Comparison of ENCODE assay signal across 2 cellular contexts in genomic region chr15:79887054-79887453, GRCh38.
TF ChIP-seq lines count a peak whose summit lies in the region.

No MANE protein-coding gene starts in this region.

TF ChIP-seq in IMR-90, 13 proteins besides CTCF, POLR2A, EP300 and RAD21:
- TF ChIP-seq MAFK (IDR thresholded peaks at IDR 0.05; ENCODE audit: low read depth, low read length): no peak
- TF ChIP-seq SMC3 (IDR thresholded peaks at IDR 0.05; ENCODE audit: low read depth, low read length): no peak
- no peak for TF ChIP-seq RCOR1 (IDR thresholded peaks at IDR 0.05; ENCODE audit: insufficient replicate concordance, low read length)
- no peak for TF ChIP-seq CHD1 (IDR thresholded peaks at IDR 0.05; ENCODE audit: low read depth, low read length)
- TF ChIP-seq USF2 (IDR thresholded peaks at IDR 0.05; ENCODE audit: low read depth, low read length): no peak
- TF ChIP-seq RFX5 (IDR thresholded peaks at IDR 0.05; ENCODE audit: low read depth, low read length): no peak
- TF ChIP-seq BHLHE40 (IDR thresholded peaks at IDR 0.05; ENCODE audit: low read depth, low read length): no peak
- no peak for TF ChIP-seq FOS (IDR thresholded peaks at IDR 0.05; ENCODE audit: low read depth, low read length)

TF ChIP-seq in HepG2, 621 proteins besides CTCF, POLR2A, EP300 and RAD21 (continues in another document):
- no peak for TF ChIP-seq ZBTB2 (CRISPR knock-in tag; IDR thresholded peaks at IDR 0.05; ENCODE audit: low read depth)
- TF ChIP-seq SOX5 (CRISPR knock-in tag; IDR thresholded peaks at IDR 0.05; ENCODE audit: borderline replicate concordance): 0 out of 2 replicates have a peak, but pooled peaks have one; percentile 16
- TF ChIP-seq GZF1 (CRISPR knock-in tag; IDR thresholded peaks at IDR 0.05): no peak
- no peak for TF ChIP-seq FLYWCH1 (CRISPR knock-in tag; IDR thresholded peaks at IDR 0.05)
- peak; percentile 57; the same call in 1 of the 2 replicates for TF ChIP-seq PITX1 (CRISPR knock-in tag; IDR thresholded peaks at IDR 0.05)
- TF ChIP-seq BCL6 (CRISPR knock-in tag; IDR thresholded peaks at IDR 0.05): peak; percentile 34; the same call in 1 of the 2 replicates
- TF ChIP-seq TAF15 (IDR thresholded peaks at IDR 0.05; ENCODE audit: low read depth, low read length, poor library complexity, severe bottlenecking): no peak
- TF ChIP-seq SRSF4 (IDR thresholded peaks at IDR 0.05; ENCODE audit: low read depth, low read length, poor library complexity, severe bottlenecking): no peak
- TF ChIP-seq ZNF670 (CRISPR knock-in tag; IDR thresholded peaks at IDR 0.05; ENCODE audit: borderline replicate concordance): no peak
- TF ChIP-seq, protein P1, sequence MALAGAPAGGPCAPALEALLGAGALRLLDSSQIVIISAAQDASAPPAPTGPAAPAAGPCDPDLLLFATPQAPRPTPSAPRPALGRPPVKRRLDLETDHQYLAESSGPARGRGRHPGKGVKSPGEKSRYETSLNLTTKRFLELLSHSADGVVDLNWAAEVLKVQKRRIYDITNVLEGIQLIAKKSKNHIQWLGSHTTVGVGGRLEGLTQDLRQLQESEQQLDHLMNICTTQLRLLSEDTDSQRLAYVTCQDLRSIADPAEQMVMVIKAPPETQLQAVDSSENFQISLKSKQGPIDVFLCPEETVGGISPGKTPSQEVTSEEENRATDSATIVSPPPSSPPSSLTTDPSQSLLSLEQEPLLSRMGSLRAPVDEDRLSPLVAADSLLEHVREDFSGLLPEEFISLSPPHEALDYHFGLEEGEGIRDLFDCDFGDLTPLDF (CRISPR knock-in tag; IDR thresholded peaks at IDR 0.05): no peak
- TF ChIP-seq FOXP4 (CRISPR knock-in tag; IDR thresholded peaks at IDR 0.05): 0 out of 2 replicates have a peak, but pooled peaks have one; percentile 18
- no peak for TF ChIP-seq ZNF782 (CRISPR knock-in tag; IDR thresholded peaks at IDR 0.05; ENCODE audit: borderline replicate concordance)
- TF ChIP-seq HMG20A (CRISPR knock-in tag; IDR thresholded peaks at IDR 0.05; ENCODE audit: borderline replicate concordance): 0 out of 2 replicates have a peak, but pooled peaks have one; percentile 15
- TF ChIP-seq SCMH1 (CRISPR knock-in tag; IDR thresholded peaks at IDR 0.05; ENCODE audit: borderline replicate concordance): no peak
- TF ChIP-seq, protein P2, sequence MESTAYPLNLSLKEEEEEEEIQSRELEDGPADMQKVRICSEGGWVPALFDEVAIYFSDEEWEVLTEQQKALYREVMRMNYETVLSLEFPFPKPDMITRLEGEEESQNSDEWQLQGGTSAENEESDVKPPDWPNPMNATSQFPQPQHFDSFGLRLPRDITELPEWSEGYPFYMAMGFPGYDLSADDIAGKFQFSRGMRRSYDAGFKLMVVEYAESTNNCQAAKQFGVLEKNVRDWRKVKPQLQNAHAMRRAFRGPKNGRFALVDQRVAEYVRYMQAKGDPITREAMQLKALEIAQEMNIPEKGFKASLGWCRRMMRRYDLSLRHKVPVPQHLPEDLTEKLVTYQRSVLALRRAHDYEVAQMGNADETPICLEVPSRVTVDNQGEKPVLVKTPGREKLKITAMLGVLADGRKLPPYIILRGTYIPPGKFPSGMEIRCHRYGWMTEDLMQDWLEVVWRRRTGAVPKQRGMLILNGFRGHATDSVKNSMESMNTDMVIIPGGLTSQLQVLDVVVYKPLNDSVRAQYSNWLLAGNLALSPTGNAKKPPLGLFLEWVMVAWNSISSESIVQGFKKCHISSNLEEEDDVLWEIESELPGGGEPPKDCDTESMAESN (CRISPR knock-in tag; conservative IDR thresholded peaks at IDR 0.05): no peak
- TF ChIP-seq, protein P3, sequence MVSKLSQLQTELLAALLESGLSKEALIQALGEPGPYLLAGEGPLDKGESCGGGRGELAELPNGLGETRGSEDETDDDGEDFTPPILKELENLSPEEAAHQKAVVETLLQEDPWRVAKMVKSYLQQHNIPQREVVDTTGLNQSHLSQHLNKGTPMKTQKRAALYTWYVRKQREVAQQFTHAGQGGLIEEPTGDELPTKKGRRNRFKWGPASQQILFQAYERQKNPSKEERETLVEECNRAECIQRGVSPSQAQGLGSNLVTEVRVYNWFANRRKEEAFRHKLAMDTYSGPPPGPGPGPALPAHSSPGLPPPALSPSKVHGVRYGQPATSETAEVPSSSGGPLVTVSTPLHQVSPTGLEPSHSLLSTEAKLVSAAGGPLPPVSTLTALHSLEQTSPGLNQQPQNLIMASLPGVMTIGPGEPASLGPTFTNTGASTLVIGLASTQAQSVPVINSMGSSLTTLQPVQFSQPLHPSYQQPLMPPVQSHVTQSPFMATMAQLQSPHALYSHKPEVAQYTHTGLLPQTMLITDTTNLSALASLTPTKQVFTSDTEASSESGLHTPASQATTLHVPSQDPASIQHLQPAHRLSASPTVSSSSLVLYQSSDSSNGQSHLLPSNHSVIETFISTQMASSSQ (IDR thresholded peaks at IDR 0.05; ENCODE audit: low read depth): peak; percentile 47; the same call in 1 of the 2 replicates
- TF ChIP-seq, protein P3 (CRISPR knock-in tag; IDR thresholded peaks at IDR 0.05; ENCODE audit: borderline replicate concordance): no peak
- TF ChIP-seq CAMTA2 (CRISPR knock-in tag; IDR thresholded peaks at IDR 0.05; ENCODE audit: borderline replicate concordance): no peak
- peak; percentile 14; the same call in 1 of the 2 replicates for TF ChIP-seq ZGPAT (CRISPR knock-in tag; IDR thresholded peaks at IDR 0.05)
- TF ChIP-seq HIVEP1 (CRISPR knock-in tag; IDR thresholded peaks at IDR 0.05): no peak
- TF ChIP-seq MED13 (CRISPR knock-in tag; IDR thresholded peaks at IDR 0.05): no peak
- no peak for TF ChIP-seq ZNF576 (CRISPR knock-in tag; IDR thresholded peaks at IDR 0.05)
- TF ChIP-seq PCBP1 (IDR thresholded peaks at IDR 0.05; ENCODE audit: borderline replicate concordance, low read depth, low read length): no peak
- no peak for TF ChIP-seq ZNF556 (CRISPR knock-in tag; IDR thresholded peaks at IDR 0.05; ENCODE audit: borderline replicate concordance)
- TF ChIP-seq RXRB (CRISPR knock-in tag; IDR thresholded peaks at IDR 0.05; ENCODE audit: borderline replicate concordance): 0 out of 2 replicates have a peak, but pooled peaks have one; percentile 8
- no peak for TF ChIP-seq ZNF207 (IDR thresholded peaks at IDR 0.05; ENCODE audit: borderline replicate concordance)
- TF ChIP-seq CREM (IDR thresholded peaks at IDR 0.05): peak; percentile 31; the same call in 1 of the 2 replicates
- TF ChIP-seq CREM (CRISPR knock-in tag; IDR thresholded peaks at IDR 0.05): no peak
- TF ChIP-seq HOXA3 (CRISPR knock-in tag; IDR thresholded peaks at IDR 0.05): no peak
- TF ChIP-seq ZNF619 (CRISPR knock-in tag; IDR thresholded peaks at IDR 0.05): no peak
- peak; percentile 48 for TF ChIP-seq PAXIP1 (CRISPR knock-in tag; conservative IDR thresholded peaks at IDR 0.05)
- TF ChIP-seq SAP130 (CRISPR knock-in tag; IDR thresholded peaks at IDR 0.05; ENCODE audit: low read depth): 0 out of 2 replicates have a peak, but pooled peaks have one; percentile 19
- peak; percentile 15; the same call in 1 of the 2 replicates for TF ChIP-seq TCF7 (IDR thresholded peaks at IDR 0.05; ENCODE audit: low read depth)
- TF ChIP-seq, protein P4, sequence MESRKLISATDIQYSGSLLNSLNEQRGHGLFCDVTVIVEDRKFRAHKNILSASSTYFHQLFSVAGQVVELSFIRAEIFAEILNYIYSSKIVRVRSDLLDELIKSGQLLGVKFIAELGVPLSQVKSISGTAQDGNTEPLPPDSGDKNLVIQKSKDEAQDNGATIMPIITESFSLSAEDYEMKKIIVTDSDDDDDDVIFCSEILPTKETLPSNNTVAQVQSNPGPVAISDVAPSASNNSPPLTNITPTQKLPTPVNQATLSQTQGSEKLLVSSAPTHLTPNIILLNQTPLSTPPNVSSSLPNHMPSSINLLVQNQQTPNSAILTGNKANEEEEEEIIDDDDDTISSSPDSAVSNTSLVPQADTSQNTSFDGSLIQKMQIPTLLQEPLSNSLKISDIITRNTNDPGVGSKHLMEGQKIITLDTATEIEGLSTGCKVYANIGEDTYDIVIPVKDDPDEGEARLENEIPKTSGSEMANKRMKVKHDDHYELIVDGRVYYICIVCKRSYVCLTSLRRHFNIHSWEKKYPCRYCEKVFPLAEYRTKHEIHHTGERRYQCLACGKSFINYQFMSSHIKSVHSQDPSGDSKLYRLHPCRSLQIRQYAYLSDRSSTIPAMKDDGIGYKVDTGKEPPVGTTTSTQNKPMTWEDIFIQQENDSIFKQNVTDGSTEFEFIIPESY (CRISPR knock-in tag; IDR thresholded peaks at IDR 0.05): peak; percentile 75; the same call in 1 of the 2 replicates
- TF ChIP-seq, protein P5, sequence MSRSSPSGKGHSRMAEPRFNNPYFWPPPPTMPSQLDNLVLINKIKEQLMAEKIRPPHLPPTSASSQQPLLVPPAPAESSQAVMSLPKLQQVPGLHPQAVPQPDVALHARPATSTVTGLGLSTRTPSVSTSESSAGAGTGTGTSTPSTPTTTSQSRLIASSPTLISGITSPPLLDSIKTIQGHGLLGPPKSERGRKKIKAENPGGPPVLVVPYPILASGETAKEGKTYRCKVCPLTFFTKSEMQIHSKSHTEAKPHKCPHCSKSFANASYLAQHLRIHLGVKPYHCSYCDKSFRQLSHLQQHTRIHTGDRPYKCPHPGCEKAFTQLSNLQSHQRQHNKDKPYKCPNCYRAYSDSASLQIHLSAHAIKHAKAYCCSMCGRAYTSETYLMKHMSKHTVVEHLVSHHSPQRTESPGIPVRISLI (CRISPR knock-in tag; IDR thresholded peaks at IDR 0.05; ENCODE audit: borderline replicate concordance): peak; percentile 68
- TF ChIP-seq HNF4A (CRISPR knock-in tag; IDR thresholded peaks at IDR 0.05): no peak
